Comparison of ENCODE assay signal across 30 cellular contexts in the genomic region with DNA sequence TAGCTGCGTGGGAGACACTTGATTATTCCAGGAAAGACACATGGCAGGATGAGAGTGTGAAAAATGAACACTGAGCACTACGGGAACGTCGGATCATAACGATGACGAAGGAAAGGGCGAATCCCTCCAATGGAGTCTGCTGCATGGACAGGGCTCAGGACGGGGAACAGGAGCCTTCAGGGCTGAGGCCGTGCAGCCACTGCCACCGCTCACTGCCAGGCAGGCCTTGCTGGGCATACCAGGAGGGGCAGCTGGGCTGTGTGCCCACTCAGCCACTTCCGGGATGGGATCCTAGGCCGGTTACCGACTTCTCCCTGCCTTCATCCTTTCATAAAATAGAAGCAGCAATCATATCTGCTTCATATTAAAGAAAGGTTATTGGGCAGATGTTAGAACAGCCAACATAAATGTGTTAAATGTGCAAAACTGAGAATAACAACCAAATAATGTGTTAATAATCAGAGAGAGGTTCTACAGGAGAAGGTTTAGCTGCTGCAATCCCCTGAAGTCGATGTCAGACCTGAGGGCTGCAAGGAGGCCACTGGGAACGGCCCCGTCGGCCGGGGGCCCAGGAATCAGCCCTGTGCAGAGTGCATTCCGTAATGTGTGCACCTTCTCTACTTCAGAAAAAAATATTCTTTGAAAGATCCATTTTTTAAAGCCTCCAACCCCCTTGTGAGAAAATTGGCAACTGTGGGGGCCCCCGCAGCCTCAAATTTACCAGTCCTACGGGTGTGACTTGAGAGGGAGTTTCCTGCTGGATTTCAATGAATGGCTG.
"Had no signal": no experiment of that assay in that cellular context is flagged by ENCODE, and none has a peak within 500 bp of the region (broad histone marks: within the 10 kb centered on the region; RNA-seq: fewer than 3 reads in every experiment).

No MANE protein-coding gene starts in this region.

- H3K27ac ChIP-seq: adrenal gland, body of pancreas, colonic mucosa, epithelial cell of prostate, esophagus squamous epithelium, gastroesophageal sphincter had no signal

- ATAC-seq: activated CD4-positive, alpha-beta T cell treated with anti-CD3 and anti-CD28 coated beads for 36 hours; activated CD8-positive, alpha-beta memory T cell treated with anti-CD3 and anti-CD28 coated beads, Interleukin-2, amount 10 ng/mL, durations not matched to agents 7 days and 5 days; activated CD8-positive, alpha-beta T cell treated with anti-CD3 and anti-CD28 coated beads, Interleukin-2, amount 10 ng/mL, durations not matched to agents 7 days and 5 days; body of pancreas; gastroesophageal sphincter had no signal

- H3K36me3 ChIP-seq: adrenal gland, colonic mucosa, esophagus squamous epithelium, gastroesophageal sphincter had no signal

- H3K27me3 ChIP-seq: adrenal gland, body of pancreas, colonic mucosa had no signal

- DNase-seq: activated CD4-positive, alpha-beta memory T cell treated with anti-CD3 and anti-CD28 coated beads for 36 hours; activated CD4-positive, alpha-beta T cell treated with anti-CD3 and anti-CD28 coated beads for 36 hours; activated CD4-positive, alpha-beta T cell treated with anti-CD3 and anti-CD28 coated beads, Interleukin-2, amount 10 ng/mL, durations not matched to agents 24 days and 14 days; activated CD4-positive, CD25-positive, alpha-beta regulatory T cell; activated CD4-positive, CD25-positive, alpha-beta regulatory T cell treated with anti-CD3 and anti-CD28 coated beads, Interleukin-2, amount 50 U/mL, for 72 hours; activated CD8-positive, alpha-beta memory T cell treated with anti-CD3 and anti-CD28 coated beads, Interleukin-2, amount 10 ng/mL, durations not matched to agents 7 days and 5 days; activated CD8-positive, alpha-beta memory T cell treated with anti-CD3 and anti-CD28 coated beads, Interleukin-2, amount 50 U/mL, for 4 hours; activated CD8-positive, alpha-beta T cell treated with anti-CD3 and anti-CD28 coated beads, Interleukin-2, amount 10 ng/mL, durations not matched to agents 7 days and 5 days; activated effector memory CD4-positive, alpha-beta T cell treated with anti-CD3 and anti-CD28 coated beads, Interleukin-2, amount 50 U/mL, for 16 hours; activated naive CD4-positive, alpha-beta T cell treated with anti-CD3 and anti-CD28 coated beads for 36 hours; activated naive CD8-positive, alpha-beta T cell treated with anti-CD3 and anti-CD28 coated beads for 36 hours; activated naive CD8-positive, alpha-beta T cell treated with anti-CD3 and anti-CD28 coated beads, Interleukin-2, amount 50 U/mL, for 24 hours; activated T-cell treated with anti-CD3 and anti-CD28 coated beads, Interleukin-2, amount 50 U/mL, for 1 hour; activated T-cell treated with anti-CD3 and anti-CD28 coated beads, Interleukin-2, amount 50 U/mL, for 48 hours; adrenal gland; aorta; body of pancreas; caudate nucleus; colonic mucosa; effector CD8-positive, alpha-beta T cell; esophagus squamous epithelium; foreskin melanocyte; T-helper 2 cell had no signal

- FAIRE-seq: endometrium, endothelial cell of umbilical vein had no signal

- H3K4me3 Mint-ChIP-seq: activated CD4-positive, alpha-beta memory T cell treated with anti-CD3 and anti-CD28 coated beads for 36 hours; activated CD4-positive, alpha-beta T cell treated with anti-CD3 and anti-CD28 coated beads for 36 hours; activated CD4-positive, alpha-beta T cell treated with anti-CD3 and anti-CD28 coated beads, Interleukin-2, amount 10 ng/mL, durations not matched to agents 24 days and 14 days; activated CD8-positive, alpha-beta memory T cell treated with anti-CD3 and anti-CD28 coated beads, Interleukin-2, amount 10 ng/mL, durations not matched to agents 7 days and 5 days; activated CD8-positive, alpha-beta T cell treated with anti-CD3 and anti-CD28 coated beads, Interleukin-2, amount 10 ng/mL, durations not matched to agents 7 days and 5 days; activated naive CD4-positive, alpha-beta T cell treated with anti-CD3 and anti-CD28 coated beads for 36 hours; activated naive CD4-positive, alpha-beta T cell treated with anti-CD3 and anti-CD28 coated beads, Interleukin-2, amount 50 U/mL, for 24 hours; activated naive CD8-positive, alpha-beta T cell treated with anti-CD3 and anti-CD28 coated beads for 36 hours; activated naive CD8-positive, alpha-beta T cell treated with anti-CD3 and anti-CD28 coated beads, Interleukin-2, amount 50 U/mL, for 24 hours; activated T-helper 1 cell treated with anti-CD3 and anti-CD28 coated beads, Interleukin-12 subunit alpha, Interleukin-12 subunit beta, Interleukin-2, Interleukin-4 antibody, amounts not matched to agents 30 ng/mL and 10 ng/mL and 1 ng/mL, durations not matched to agents 14 hours and 24 hours and 36 hours had no signal

- H3K27me3 Mint-ChIP-seq: activated CD4-positive, alpha-beta T cell treated with anti-CD3 and anti-CD28 coated beads, Interleukin-2, amount 10 ng/mL, durations not matched to agents 24 days and 14 days; activated CD8-positive, alpha-beta memory T cell treated with anti-CD3 and anti-CD28 coated beads, Interleukin-2, amount 10 ng/mL, durations not matched to agents 7 days and 5 days had no signal

- H3K9me3 ChIP-seq: adrenal gland, body of pancreas, colonic mucosa, esophagus squamous epithelium, gastroesophageal sphincter had no signal

- H3K4me3 ChIP-seq: adrenal gland, body of pancreas, colonic mucosa, esophagus squamous epithelium, gastroesophageal sphincter had no signal

- H3K27ac Mint-ChIP-seq: activated CD4-positive, alpha-beta memory T cell treated with anti-CD3 and anti-CD28 coated beads for 36 hours; activated CD4-positive, alpha-beta T cell treated with anti-CD3 and anti-CD28 coated beads for 36 hours; activated CD4-positive, alpha-beta T cell treated with anti-CD3 and anti-CD28 coated beads, Interleukin-2, amount 10 ng/mL, durations not matched to agents 24 days and 14 days; activated CD8-positive, alpha-beta memory T cell treated with anti-CD3 and anti-CD28 coated beads, Interleukin-2, amount 10 ng/mL, durations not matched to agents 7 days and 5 days; activated CD8-positive, alpha-beta T cell treated with anti-CD3 and anti-CD28 coated beads, Interleukin-2, amount 10 ng/mL, durations not matched to agents 7 days and 5 days; activated naive CD4-positive, alpha-beta T cell treated with anti-CD3 and anti-CD28 coated beads for 36 hours; activated naive CD4-positive, alpha-beta T cell treated with anti-CD3 and anti-CD28 coated beads, Interleukin-2, amount 50 U/mL, for 24 hours; activated naive CD8-positive, alpha-beta T cell treated with anti-CD3 and anti-CD28 coated beads for 36 hours; activated naive CD8-positive, alpha-beta T cell treated with anti-CD3 and anti-CD28 coated beads, Interleukin-2, amount 50 U/mL, for 24 hours; activated T-helper 1 cell treated with anti-CD3 and anti-CD28 coated beads, Interleukin-12 subunit alpha, Interleukin-12 subunit beta, Interleukin-2, Interleukin-4 antibody, amounts not matched to agents 30 ng/mL and 10 ng/mL and 1 ng/mL, durations not matched to agents 14 hours and 24 hours and 36 hours; activated T-helper 2 cell treated with anti-CD3 and anti-CD28 coated beads, Interferon-gamma antibody, Interleukin-2, Interleukin-4, amounts not matched to agents 10 μg/mL and 5 μg/mL and 100 μg/mL, durations not matched to agents 14 hours and 24 hours and 36 hours had no signal

- H3K36me3 Mint-ChIP-seq: activated CD4-positive, alpha-beta memory T cell treated with anti-CD3 and anti-CD28 coated beads for 36 hours; activated CD8-positive, alpha-beta memory T cell treated with anti-CD3 and anti-CD28 coated beads, Interleukin-2, amount 10 ng/mL, durations not matched to agents 7 days and 5 days; activated naive CD4-positive, alpha-beta T cell treated with anti-CD3 and anti-CD28 coated beads, Interleukin-2, amount 50 U/mL, for 24 hours; activated naive CD8-positive, alpha-beta T cell treated with anti-CD3 and anti-CD28 coated beads for 36 hours had no signal

- H3K9me3 Mint-ChIP-seq: activated CD4-positive, alpha-beta memory T cell treated with anti-CD3 and anti-CD28 coated beads for 36 hours; activated CD4-positive, alpha-beta T cell treated with anti-CD3 and anti-CD28 coated beads, Interleukin-2, amount 10 ng/mL, durations not matched to agents 24 days and 14 days; activated naive CD4-positive, alpha-beta T cell treated with anti-CD3 and anti-CD28 coated beads for 36 hours; activated naive CD4-positive, alpha-beta T cell treated with anti-CD3 and anti-CD28 coated beads, Interleukin-2, amount 50 U/mL, for 24 hours; activated naive CD8-positive, alpha-beta T cell treated with anti-CD3 and anti-CD28 coated beads for 36 hours; activated naive CD8-positive, alpha-beta T cell treated with anti-CD3 and anti-CD28 coated beads, Interleukin-2, amount 50 U/mL, for 24 hours; activated T-helper 1 cell treated with anti-CD3 and anti-CD28 coated beads, Interleukin-12 subunit alpha, Interleukin-12 subunit beta, Interleukin-2, Interleukin-4 antibody, amounts not matched to agents 30 ng/mL and 10 ng/mL and 1 ng/mL, durations not matched to agents 14 hours and 24 hours and 36 hours; activated T-helper 2 cell treated with anti-CD3 and anti-CD28 coated beads, Interferon-gamma antibody, Interleukin-2, Interleukin-4, amounts not matched to agents 10 μg/mL and 5 μg/mL and 100 μg/mL, durations not matched to agents 14 hours and 24 hours and 36 hours had no signal

- H3K4me1 Mint-ChIP-seq: activated CD4-positive, alpha-beta T cell treated with anti-CD3 and anti-CD28 coated beads for 36 hours; activated CD4-positive, alpha-beta T cell treated with anti-CD3 and anti-CD28 coated beads, Interleukin-2, amount 10 ng/mL, durations not matched to agents 24 days and 14 days; activated CD8-positive, alpha-beta memory T cell treated with anti-CD3 and anti-CD28 coated beads, Interleukin-2, amount 10 ng/mL, durations not matched to agents 7 days and 5 days; activated naive CD8-positive, alpha-beta T cell treated with anti-CD3 and anti-CD28 coated beads for 36 hours had no signal

- H3K4me1 ChIP-seq: adrenal gland, body of pancreas, colonic mucosa, gastroesophageal sphincter had no signal
